In the genomic region with DNA sequence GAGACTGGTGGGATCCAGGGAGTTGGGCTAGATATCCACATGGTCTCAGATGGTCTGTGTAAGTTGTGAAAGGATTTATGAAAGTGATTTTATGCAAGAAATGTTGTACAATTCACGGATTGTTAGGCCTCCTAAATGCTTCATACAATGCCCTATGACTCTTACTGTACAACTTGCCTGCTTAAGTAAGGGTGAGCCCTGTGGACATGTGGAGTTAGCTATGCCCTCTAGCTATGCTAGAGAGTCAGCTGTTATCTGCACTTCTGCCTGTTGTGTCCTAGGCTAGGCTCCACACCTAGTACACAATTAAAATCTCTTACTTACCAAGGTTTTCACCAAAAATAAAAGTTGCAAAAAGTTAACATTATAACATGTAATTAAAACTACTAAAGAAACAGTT, we compare ENCODE assay signal across 19 cellular contexts. TPM values are rescaled to one million over a fixed set of nuclear protein-coding genes. Genes with fewer than 3 reads are reported as not detected.
DNase-seq lines count a peak whose midpoint lies in the region; ATAC-seq lines count a peak whose summit lies in the region.
"Had no signal": no experiment of that assay in that cellular context is flagged by ENCODE, and none has a peak within 500 bp of the region (broad histone marks: within the 10 kb centered on the region; RNA-seq: fewer than 3 reads in every experiment).

No MANE protein-coding gene starts in this region.

- peaks cover 15 to 19% (median 19%) of the 10 kb centered on the region in 3 donors for H3K4me1 Mint-ChIP-seq in CD8-positive, alpha-beta memory T cell
- peaks cover 7% of the 10 kb centered on the region for H3K4me1 Mint-ChIP-seq in activated T-helper 17 cell treated with anti-CD3 and anti-CD28 coated beads, Interleukin-2, amount 50 U/mL, for 72 hours
- H3K4me1 Mint-ChIP-seq in naive thymus-derived CD4-positive, alpha-beta T cell: peaks cover 6 to 18% (median 13%) of the 10 kb centered on the region in 7 donors

- POLR2A ChIA-PET in CD8-positive, alpha-beta memory T cell (lab: Charles Lee): no interaction called here
- POLR2A ChIA-PET in naive thymus-derived CD4-positive, alpha-beta T cell (lab: Charles Lee): interaction anchor here (2.0 kb wide), 1 partner anchor 22 kb away, joined by 6 read pairs; a partner anchor contains a TSS

- peaks cover 0 to 3% (median 2%) of the 10 kb centered on the region in 3 donors for H3K36me3 Mint-ChIP-seq in CD8-positive, alpha-beta memory T cell
- H3K36me3 Mint-ChIP-seq in activated T-helper 17 cell treated with anti-CD3 and anti-CD28 coated beads, Interleukin-2, amount 50 U/mL, for 72 hours (ENCODE audit: low read depth): no peaks in the 10 kb centered on the region
- peaks cover 0 to 3% (median 0%) of the 10 kb centered on the region in 5 donors for H3K36me3 Mint-ChIP-seq in naive thymus-derived CD4-positive, alpha-beta T cell

- peaks cover 16 to 46% of the 10 kb centered on the region in 2 donors for H3K27me3 Mint-ChIP-seq in CD8-positive, alpha-beta memory T cell
- peaks cover 33% of the 10 kb centered on the region for H3K27me3 Mint-ChIP-seq in activated T-helper 17 cell treated with anti-CD3 and anti-CD28 coated beads, Interleukin-2, amount 50 U/mL, for 72 hours
- peaks cover 14 to 60% (median 23%) of the 10 kb centered on the region in 5 donors for H3K27me3 Mint-ChIP-seq in naive thymus-derived CD4-positive, alpha-beta T cell

- DNase-seq in DMS53 (lab: John Stamatoyannopoulos, UW) (peak; percentile 15), DMS53 treated with DMSO at 0.1 percent for 48 hours (lab: John Stamatoyannopoulos, UW; ENCODE audit: unreplicated experiment) (no peak), mesenteric fat pad (ENCODE audit: low spot score) (no peak)
- no peak for DNase-seq in CD8-positive, alpha-beta memory T cell
- no peak for DNase-seq in naive thymus-derived CD4-positive, alpha-beta T cell
- DNase-seq in stimulated activated CD4-positive, alpha-beta T cell treated with anti-CD3 and anti-CD28 coated beads, Interleukin-1b, Interleukin-23, amount 100 ng/mL, for 48 hours: no peak
- DNase-seq: adrenal gland, cerebellar nuclear complex, NCI-H2081, NCI-H526 treated with DMSO at 0.1 percent for 48 hours, OCI-M1, ovary, SJCRH30 had no signal

- H3K27ac Mint-ChIP-seq in CD8-positive, alpha-beta memory T cell: peak overlapping the region in 1 of 8 donors; percentile 53
- no peak overlapping the region for H3K27ac Mint-ChIP-seq in activated T-helper 17 cell treated with anti-CD3 and anti-CD28 coated beads, Interleukin-2, amount 50 U/mL, for 72 hours
- H3K27ac Mint-ChIP-seq in naive thymus-derived CD4-positive, alpha-beta T cell: peak overlapping the region in 2 of 9 donors; percentile 22 to 70

- H3K9me3 Mint-ChIP-seq in CD8-positive, alpha-beta memory T cell: peaks cover 2 to 9% (median 7%) of the 10 kb centered on the region in 5 donors
- peaks cover 5% of the 10 kb centered on the region for H3K9me3 Mint-ChIP-seq in activated T-helper 17 cell treated with anti-CD3 and anti-CD28 coated beads, Interleukin-2, amount 50 U/mL, for 72 hours
- H3K9me3 Mint-ChIP-seq in naive thymus-derived CD4-positive, alpha-beta T cell: peaks cover 0 to 18% (median 3%) of the 10 kb centered on the region in 11 donors

- no peak overlapping the region for H3K27ac ChIP-seq in CD8-positive, alpha-beta memory T cell (ENCODE audit: low read depth, low read length)
- no peak overlapping the region for H3K27ac ChIP-seq in naive thymus-derived CD4-positive, alpha-beta T cell (ENCODE audit: low read depth, low read length)
- H3K27ac ChIP-seq: 22Rv1; adrenal gland; BLaER1 treated with 17β-estradiol and CSF1 and Interleukin-3, amounts not matched to agents 10 nM and 100 nM; ovary; SJCRH30 had no signal

- no peaks in the 10 kb centered on the region for H3K9me3 ChIP-seq in CD8-positive, alpha-beta memory T cell (ENCODE audit: low read length)
- no peaks in the 10 kb centered on the region for H3K9me3 ChIP-seq in naive thymus-derived CD4-positive, alpha-beta T cell (ENCODE audit: control insufficient read depth in 2 of 3, low read length in 3 of 3)
- H3K9me3 ChIP-seq: adrenal gland, ovary, SJCRH30 had no signal

- H3K4me3 ChIP-seq in CD8-positive, alpha-beta memory T cell (ENCODE audit: low read length): no peak overlapping the region
- no peak overlapping the region for H3K4me3 ChIP-seq in naive thymus-derived CD4-positive, alpha-beta T cell (ENCODE audit: low read length)
- H3K4me3 ChIP-seq: adrenal gland; BLaER1 treated with 17β-estradiol and CSF1 and Interleukin-3, amounts not matched to agents 10 nM and 100 nM; ovary; SJCRH30 had no signal

- H3K4me1 ChIP-seq in CD8-positive, alpha-beta memory T cell (ENCODE audit: insufficient read depth, low read length): peaks cover 6% of the 10 kb centered on the region
- H3K4me1 ChIP-seq in naive thymus-derived CD4-positive, alpha-beta T cell (ENCODE audit: control insufficient read depth in 2 of 2, insufficient read depth in 2 of 2, low read length in 2 of 2): peaks cover 0 to 6% of the 10 kb centered on the region in 2 donors
- H3K4me1 ChIP-seq: adrenal gland, SJCRH30 had no signal

- no peaks in the 10 kb centered on the region for H3K27me3 ChIP-seq in CD8-positive, alpha-beta memory T cell (ENCODE audit: insufficient read depth, low read length, poor library complexity, severe bottlenecking)
- H3K27me3 ChIP-seq in naive thymus-derived CD4-positive, alpha-beta T cell (ENCODE audit: control insufficient read depth in 2 of 2, insufficient read depth in 2 of 2, low read length in 2 of 2): peaks cover 0 to 7% of the 10 kb centered on the region in 2 donors
- H3K27me3 ChIP-seq: adrenal gland, ovary, SJCRH30 had no signal

- CTCF ChIA-PET in CD8-positive, alpha-beta memory T cell (lab: Charles Lee): interaction anchor here (1.5 kb wide), 1 partner anchor 41 kb away, joined by 7 read pairs; no protein-coding TSS in a partner anchor
- CTCF ChIA-PET in naive thymus-derived CD4-positive, alpha-beta T cell (lab: Charles Lee): no interaction called here

- intact Hi-C loops in naive thymus-derived CD4-positive, alpha-beta T cell (cut with micrococcal nuclease): loop anchor here (2.0 to 10.0 kb wide), 4 partner anchors 13 to 1732 kb away; a partner anchor contains a TSS

- no peak for ATAC-seq in activated T-helper 17 cell treated with anti-CD3 and anti-CD28 coated beads, Interleukin-2, amount 50 U/mL, for 72 hours (replicated peaks)
- ATAC-seq in naive thymus-derived CD4-positive, alpha-beta T cell: no peak
- ATAC-seq in HG03442 (IDR thresholded peaks at IDR 0.05; ENCODE audit: unreplicated experiment): no peak

- H3K4me3 Mint-ChIP-seq in CD8-positive, alpha-beta memory T cell: peak overlapping the region; percentile 38 to 82 (median 54)
- H3K4me3 Mint-ChIP-seq in activated T-helper 17 cell treated with anti-CD3 and anti-CD28 coated beads, Interleukin-2, amount 50 U/mL, for 72 hours: peak overlapping the region; percentile 62
- peak overlapping the region; percentile 60 to 93 (median 74) for H3K4me3 Mint-ChIP-seq in naive thymus-derived CD4-positive, alpha-beta T cell

- no peaks in the 10 kb centered on the region for H3K36me3 ChIP-seq in CD8-positive, alpha-beta memory T cell (ENCODE audit: insufficient read depth, low read length)
- H3K36me3 ChIP-seq in naive thymus-derived CD4-positive, alpha-beta T cell (ENCODE audit: control insufficient read depth in 2 of 3, insufficient read depth in 3 of 3, low read length in 3 of 3): no peaks in the 10 kb centered on the region
- H3K36me3 ChIP-seq: adrenal gland, ovary, SJCRH30 had no signal

RNA-seq across cellular contexts. Expression of a gene that starts 1.7 kb away (rescaled TPM):
- total RNA-seq in CD8-positive, alpha-beta memory T cell: under 1 TPM in 1 of 2 experiments, not detected in 1; 0.07 TPM
- not detected for polyA plus RNA-seq in CD8-positive, alpha-beta memory T cell
- under 1 TPM in 1 of 2 donors, not detected in 1; 0.16 TPM for total RNA-seq in activated T-helper 17 cell treated with anti-CD3 and anti-CD28 coated beads, Interleukin-2, amount 50 U/mL, for 72 hours
- under 1 TPM in 1 of 5 experiments, not detected in 4; 0.17 TPM for total RNA-seq in naive thymus-derived CD4-positive, alpha-beta T cell
- under 1 TPM in 1 of 2 donors, not detected in 1; 0.14 TPM for polyA plus RNA-seq in naive thymus-derived CD4-positive, alpha-beta T cell
- 0.06 TPM for total RNA-seq in mesenteric fat pad
- total RNA-seq: fibroblast of villous mesenchyme, SJCRH30 had no signal

RNA-seq across cellular contexts. Expression of a gene that starts 20.9 kb away (rescaled TPM):
- total RNA-seq in CD8-positive, alpha-beta memory T cell: 100 to 1,000 TPM; 122 TPM
- polyA plus RNA-seq in CD8-positive, alpha-beta memory T cell: 167 TPM
- 100 to 1,000 TPM; 226 to 258 TPM for total RNA-seq in activated T-helper 17 cell treated with anti-CD3 and anti-CD28 coated beads, Interleukin-2, amount 50 U/mL, for 72 hours
- 100 to 1,000 TPM in 1 of 5 experiments, 10 to 100 TPM in 4; 28.1 to 129 (median 49.1) TPM for total RNA-seq in naive thymus-derived CD4-positive, alpha-beta T cell
- polyA plus RNA-seq in naive thymus-derived CD4-positive, alpha-beta T cell: 100 to 1,000 TPM; 116 to 141 TPM
- total RNA-seq in mesenteric fat pad: 106 TPM

RNA-seq across cellular contexts. Expression of a gene that starts 35.2 kb away (rescaled TPM):
- total RNA-seq in CD8-positive, alpha-beta memory T cell: 1 to 10 TPM in 1 of 2 experiments, under 1 TPM in 1; 0.93 to 1.1 TPM
- 0.60 TPM for polyA plus RNA-seq in CD8-positive, alpha-beta memory T cell
- 1 to 10 TPM in 1 of 2 donors, under 1 TPM in 1; 0.28 to 1.4 TPM for total RNA-seq in activated T-helper 17 cell treated with anti-CD3 and anti-CD28 coated beads, Interleukin-2, amount 50 U/mL, for 72 hours
- 1 to 10 TPM; 1.1 to 2.5 (median 1.4) TPM for total RNA-seq in naive thymus-derived CD4-positive, alpha-beta T cell
- 1 to 10 TPM; 1.0 to 1.3 TPM for polyA plus RNA-seq in naive thymus-derived CD4-positive, alpha-beta T cell
- total RNA-seq in mesenteric fat pad: 0.45 TPM
- total RNA-seq: skeletal muscle tissue had no signal
